8 cellular contexts compared by ENCODE assay signal in the genomic region with DNA sequence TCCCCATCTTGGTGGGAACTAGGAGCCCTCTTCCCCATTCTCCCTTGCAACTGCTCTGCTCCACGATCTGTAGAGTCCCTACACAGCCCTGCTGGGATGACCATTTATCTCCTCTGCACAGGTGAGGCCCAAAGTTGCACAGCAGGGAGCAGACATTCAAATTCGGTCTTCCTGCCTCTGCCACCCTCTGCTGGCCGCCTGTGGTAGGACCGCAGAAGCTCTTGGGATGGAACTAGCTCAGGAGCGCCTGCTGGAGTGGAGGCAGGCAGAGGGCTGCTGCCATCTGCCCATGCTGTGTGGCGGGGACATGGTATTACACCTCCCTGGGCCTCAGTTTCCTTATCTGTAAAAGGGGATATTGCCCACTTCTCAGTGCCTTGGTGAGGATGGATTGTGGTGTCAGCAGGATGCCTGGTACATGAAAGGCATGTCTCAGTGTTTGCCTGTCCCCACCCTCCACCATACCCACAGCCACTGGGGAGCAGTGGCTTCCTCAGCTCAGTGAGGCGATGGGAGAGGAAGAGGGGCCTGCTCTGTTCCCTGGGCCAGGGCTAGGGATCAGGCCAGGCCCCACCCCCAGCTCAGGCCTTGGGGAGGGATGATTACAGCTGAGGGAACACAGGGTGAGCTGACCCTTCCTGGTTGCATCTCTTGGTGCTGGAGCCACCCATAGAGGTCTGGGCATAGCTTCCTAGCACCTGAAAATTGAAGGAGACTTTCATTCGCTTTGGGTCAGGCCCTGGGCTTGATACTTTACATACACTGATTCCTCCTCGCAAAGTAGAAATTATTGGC. TPM values are rescaled to one million over a fixed set of nuclear protein-coding genes. Genes with fewer than 3 reads are reported as not detected.
DNase-seq lines count a peak whose midpoint lies in the region; ATAC-seq, FAIRE-seq and TF ChIP-seq lines count a peak whose summit lies in the region.

No MANE protein-coding gene starts in this region.

- H3K4me3 ChIP-seq in NT2/D1 (ENCODE audit: insufficient read length, low read depth) (no peak overlapping the region), endothelial cell of umbilical vein (replicated peaks in 1 of 3; ENCODE audit: insufficient read depth in 1 of 3, low read depth in 1 of 3, low read length in 3 of 3) (no peak overlapping the region)

- POLR2A ChIA-PET in CD4-positive, alpha-beta T cell (lab: Charles Lee): interaction anchor here (1.0 to 1.3 kb wide), 5 partner anchors 10 to 46 kb away, joined by 3 to 16 read pairs (median 4); a partner anchor contains a TSS
- POLR2A ChIA-PET in endothelial cell of umbilical vein (lab: Charles Lee): interaction anchor here (0.7 to 1.9 kb wide), 2 partner anchors 9 to 25 kb away, joined by 4 to 5 read pairs; a partner anchor contains a TSS

- peak; percentile 88 for FAIRE-seq in endothelial cell of umbilical vein (lab: Jason Lieb, UNC)

- peak; percentile 99 for ATAC-seq in CD4-positive, alpha-beta T cell (ENCODE audit: poor library complexity)
- peak; percentile 67 for ATAC-seq in GM19438 (IDR thresholded peaks at IDR 0.05; ENCODE audit: low read depth, unreplicated experiment)

- H3K9ac ChIP-seq in NT2/D1 (ENCODE audit: insufficient read length, low read depth) (no peak overlapping the region), endothelial cell of umbilical vein (replicated peaks; ENCODE audit: extremely low read depth, insufficient read depth, low read length) (no peak overlapping the region)

- peaks cover 5% of the 10 kb centered on the region for H3K4me1 Mint-ChIP-seq in CD4-positive, alpha-beta T cell (ENCODE audit: low read depth)

- no peaks in the 10 kb centered on the region for H3K79me2 ChIP-seq in endothelial cell of umbilical vein (ENCODE audit: control insufficient read depth, insufficient read depth, low read length)

- TF ChIP-seq CTCF in CD4-positive, alpha-beta T cell (IDR thresholded peaks at IDR 0.05): peak; percentile 89
- TF ChIP-seq CTCF in endothelial cell of umbilical vein (IDR thresholded peaks at IDR 0.05; ENCODE audit: extremely low read depth in 1 of 2, insufficient read depth in 1 of 2, low read depth in 1 of 2, low read length in 2 of 2): peak; percentile 84 to 91

- no peak overlapping the region for H3K27ac ChIP-seq in CD4-positive, alpha-beta T cell (ENCODE audit: low read depth, low read length)
- no peak overlapping the region for H3K27ac ChIP-seq in endothelial cell of umbilical vein (ENCODE audit: insufficient read depth, low read depth, low read length)

- no peaks in the 10 kb centered on the region for H3K36me3 Mint-ChIP-seq in CD4-positive, alpha-beta T cell (ENCODE audit: low read depth)

- TF ChIP-seq POLR2A in endothelial cell of umbilical vein (IDR thresholded peaks at IDR 0.05; ENCODE audit: low read depth, low read length): no peak

- CTCF ChIA-PET in CD4-positive, alpha-beta T cell (lab: Charles Lee): interaction anchor here (0.6 to 3.4 kb wide), 18 partner anchors 8 to 173 kb away, joined by 3 to 78 read pairs (median 4); a partner anchor contains a TSS
- CTCF ChIA-PET in endothelial cell of umbilical vein (lab: Charles Lee): interaction anchor here (0.6 to 7.3 kb wide), 39 partner anchors 10 to 528 kb away, joined by 3 to 316 read pairs (median 6); a partner anchor contains a TSS

- H3K4me1 ChIP-seq in NT2/D1 (ENCODE audit: insufficient read depth, insufficient read length) (peaks cover 10% of the 10 kb centered on the region), endothelial cell of umbilical vein (ENCODE audit: control insufficient read depth, extremely low read depth, insufficient read depth, low read length) (no peaks in the 10 kb centered on the region)

- dilution Hi-C loops in endothelial cell of umbilical vein (cut with MboI; ENCODE audit: extremely low pct_ligation_motif_present, low sequenced_read_pairs): no loop called here

- no peaks in the 10 kb centered on the region for H3K9me1 ChIP-seq in endothelial cell of umbilical vein (replicated peaks; ENCODE audit: control insufficient read depth, extremely low read depth, insufficient read depth, low read length)

- no peak overlapping the region for H3K27ac Mint-ChIP-seq in CD4-positive, alpha-beta T cell

- H3K4me2 ChIP-seq in endothelial cell of umbilical vein (ENCODE audit: insufficient read depth, low read length): no peak overlapping the region

- no peaks in the 10 kb centered on the region for H4K20me1 ChIP-seq in endothelial cell of umbilical vein (replicated peaks; ENCODE audit: control insufficient read depth, extremely low read depth, insufficient read depth, low read length)

- BruUV-seq in endothelial cell of umbilical vein (replicated peaks; lab: Mats Ljungman, UMichigan): no TSS peak

- intact Hi-C loops in CD4-positive, alpha-beta T cell (cut with DNase I, micrococcal nuclease): loop anchor here (1.0 to 5.0 kb wide), 7 partner anchors 25 to 359 kb away; a partner anchor contains a TSS
- intact Hi-C loops in endothelial cell of umbilical vein (cut with micrococcal nuclease): loop anchor here (1.0 to 5.0 kb wide), 4 partner anchors 18 to 169 kb away; a partner anchor contains a TSS

- H3K4me3 Mint-ChIP-seq in CD4-positive, alpha-beta T cell: no peak overlapping the region

- H3K9me3 Mint-ChIP-seq in CD4-positive, alpha-beta T cell: no peaks in the 10 kb centered on the region

- H3K27me3 ChIP-seq in CD4-positive, alpha-beta T cell (ENCODE audit: control insufficient read depth, insufficient read depth, low read length): no peaks in the 10 kb centered on the region
- H3K27me3 ChIP-seq in NT2/D1 (ENCODE audit: insufficient read depth, insufficient read length) (no peaks in the 10 kb centered on the region), endothelial cell of umbilical vein (ENCODE audit: control insufficient read depth in 2 of 2, insufficient read depth in 2 of 2, low read length in 2 of 2) (no peaks in the 10 kb centered on the region)

- no peaks in the 10 kb centered on the region for H3K36me3 ChIP-seq in NT2/D1 (ENCODE audit: insufficient read depth, insufficient read length, low read length)
- H3K36me3 ChIP-seq in endothelial cell of umbilical vein (ENCODE audit: control insufficient read depth in 2 of 2, extremely low read depth in 1 of 2, insufficient read depth in 2 of 2, low read length in 2 of 2): peaks cover 0 to 3% of the 10 kb centered on the region in 2 experiments

- H2AFZ ChIP-seq in endothelial cell of umbilical vein (ENCODE audit: low read depth, low read length): no peak overlapping the region

- DNase-seq in CD4-positive, alpha-beta T cell: peak; percentile 65 to 83 (median 74)
- DNase-seq in HT-29 (ENCODE audit: low spot score): peak; percentile 96
- peak; percentile 80 for DNase-seq in NT2/D1 (ENCODE audit: low read depth, low spot score)
- DNase-seq in activated CD8-positive, alpha-beta memory T cell treated with anti-CD3 and anti-CD28 coated beads, Interleukin-2, amount 50 U/mL, for 24 hours (ENCODE audit: extremely low read depth): peak; percentile 41
- peak; percentile 73 for DNase-seq in endothelial cell of umbilical vein (ENCODE audit: low read depth, low spot score)
- peak; percentile 86 for DNase-seq in mucosa of gallbladder (ENCODE audit: low spot score)
- DNase-seq in stimulated activated CD8-positive, alpha-beta memory T cell treated with anti-CD3 and anti-CD28 coated beads, Interleukin-7, amount 100 ng/mL, for 24 hours (ENCODE audit: low read depth): peak; percentile 57

- no peaks in the 10 kb centered on the region for H3K9me3 ChIP-seq in CD4-positive, alpha-beta T cell (ENCODE audit: control insufficient read depth, low read length)
- H3K9me3 ChIP-seq in NT2/D1 (ENCODE audit: insufficient read depth, low read length): no peaks in the 10 kb centered on the region
- H3K9me3 ChIP-seq in endothelial cell of umbilical vein (replicated peaks; ENCODE audit: control insufficient read depth, insufficient read depth, low read length): no peaks in the 10 kb centered on the region

- no peaks in the 10 kb centered on the region for H3K27me3 Mint-ChIP-seq in CD4-positive, alpha-beta T cell

RNA-seq across cellular contexts. Expression of a gene that starts 11.3 kb away (rescaled TPM):
- not detected for total RNA-seq in CD4-positive, alpha-beta T cell
- 2.8 TPM in 1 of 2 replicates, not detected in the other for total RNA-seq in HT-29 (2014; rRNA removed; shearing (Covaris generic))
- total RNA-seq in endothelial cell of umbilical vein: 0.76 and 0.80 TPM in 2 replicates
- 0.30 TPM in 1 of 2 replicates, not detected in the other for polyA plus RNA-seq in endothelial cell of umbilical vein
- polyA plus RNA-seq in endothelial cell of umbilical vein (2011; cell fraction: cytosol; rRNA removed): not detected in 2 replicates
- 0.91 TPM in 1 of 2 replicates, not detected in the other for polyA plus RNA-seq in endothelial cell of umbilical vein (2011; cell fraction: nucleus; rRNA removed)
- not detected in 2 replicates for polyA plus RNA-seq in endothelial cell of umbilical vein (2012)
- polyA minus RNA-seq in endothelial cell of umbilical vein: 1.6 TPM in 1 of 2 replicates, not detected in the other
- not detected for polyA minus RNA-seq in endothelial cell of umbilical vein (2011; cell fraction: cytosol; rRNA and poly(A)+ RNA removed)
- 1.3 and 2.8 TPM in 2 replicates for polyA minus RNA-seq in endothelial cell of umbilical vein (2011; cell fraction: nucleus; rRNA and poly(A)+ RNA removed)
- 10.4 TPM for total RNA-seq in mucosa of gallbladder

RNA-seq across cellular contexts. Expression of a gene that starts 24.6 kb away (rescaled TPM):
- 1 to 10 TPM; 5.1 to 6.9 TPM for total RNA-seq in CD4-positive, alpha-beta T cell
- total RNA-seq in HT-29 (2014; rRNA removed; shearing (Covaris generic)): 30.5 and 30.9 TPM in 2 replicates
- total RNA-seq in endothelial cell of umbilical vein (14.3 and 15.0 TPM in 2 replicates), mucosa of gallbladder (197 TPM)
- polyA plus RNA-seq in endothelial cell of umbilical vein: 16.6 and 17.0 TPM in 2 replicates
- 9.6 and 11.1 TPM in 2 replicates for polyA plus RNA-seq in endothelial cell of umbilical vein (2011; cell fraction: cytosol; rRNA removed)
- 36.2 and 38.8 TPM in 2 replicates for polyA plus RNA-seq in endothelial cell of umbilical vein (2011; cell fraction: nucleus; rRNA removed)
- 18.8 and 22.0 TPM in 2 replicates for polyA plus RNA-seq in endothelial cell of umbilical vein (2012)
- polyA minus RNA-seq in endothelial cell of umbilical vein: 10.2 and 11.7 TPM in 2 replicates
- not detected for polyA minus RNA-seq in endothelial cell of umbilical vein (2011; cell fraction: cytosol; rRNA and poly(A)+ RNA removed)
- 9.4 and 11.9 TPM in 2 replicates for polyA minus RNA-seq in endothelial cell of umbilical vein (2011; cell fraction: nucleus; rRNA and poly(A)+ RNA removed)

RNA-seq across cellular contexts. Expression of a gene that starts 36.7 kb away (rescaled TPM):
- total RNA-seq in CD4-positive, alpha-beta T cell: under 1 TPM; 0.61 to 0.63 TPM
- 1.9 and 2.3 TPM in 2 replicates for total RNA-seq in HT-29 (2014; rRNA removed; shearing (Covaris generic))
- 1.4 and 3.6 TPM in 2 replicates for total RNA-seq in endothelial cell of umbilical vein
- polyA plus RNA-seq in endothelial cell of umbilical vein: 1.1 and 1.3 TPM in 2 replicates
- 0.94 and 0.96 TPM in 2 replicates for polyA plus RNA-seq in endothelial cell of umbilical vein (2011; cell fraction: cytosol; rRNA removed)
- polyA plus RNA-seq in endothelial cell of umbilical vein (2011; cell fraction: nucleus; rRNA removed): 3.6 and 4.3 TPM in 2 replicates
- 0.20 and 0.29 TPM in 2 replicates for polyA plus RNA-seq in endothelial cell of umbilical vein (2012)
- 1.0 and 1.3 TPM in 2 replicates for polyA minus RNA-seq in endothelial cell of umbilical vein
- not detected for polyA minus RNA-seq in endothelial cell of umbilical vein (2011; cell fraction: cytosol; rRNA and poly(A)+ RNA removed)
- 1.4 and 1.9 TPM in 2 replicates for polyA minus RNA-seq in endothelial cell of umbilical vein (2011; cell fraction: nucleus; rRNA and poly(A)+ RNA removed)
- total RNA-seq in mucosa of gallbladder: 21.0 TPM

RNA-seq across cellular contexts. Expression of a gene that starts 57.1 kb away (rescaled TPM):
- not detected for total RNA-seq in CD4-positive, alpha-beta T cell
- total RNA-seq in HT-29 (2014; rRNA removed; shearing (Covaris generic)): 0.61 and 1.4 TPM in 2 replicates
- total RNA-seq in endothelial cell of umbilical vein (not detected in 2 replicates), mucosa of gallbladder (not detected)
- not detected in 2 replicates for polyA plus RNA-seq in endothelial cell of umbilical vein
- polyA plus RNA-seq in endothelial cell of umbilical vein (2011; cell fraction: cytosol; rRNA removed): not detected in 2 replicates
- not detected in 2 replicates for polyA plus RNA-seq in endothelial cell of umbilical vein (2011; cell fraction: nucleus; rRNA removed)
- polyA plus RNA-seq in endothelial cell of umbilical vein (2012): not detected in 2 replicates
- polyA minus RNA-seq in endothelial cell of umbilical vein: not detected in 2 replicates
- not detected for polyA minus RNA-seq in endothelial cell of umbilical vein (2011; cell fraction: cytosol; rRNA and poly(A)+ RNA removed)
- polyA minus RNA-seq in endothelial cell of umbilical vein (2011; cell fraction: nucleus; rRNA and poly(A)+ RNA removed): not detected in 2 replicates

Comparison
In these comparisons a context has a peak if more than half of its experiments do, and no peak if none do; other contexts are left out.
1. DNase-seq: peak in every context shown above with its lines; median percentile 96 in HT-29; 86 in mucosa of gallbladder; 80 in NT2/D1; 74 in CD4-positive, alpha-beta T cell; 73 in endothelial cell of umbilical vein; 57 in stimulated activated CD8-positive, alpha-beta memory T cell treated with anti-CD3 and anti-CD28 coated beads, Interleukin-7, amount 100 ng/mL, for 24 hours; 41 in activated CD8-positive, alpha-beta memory T cell treated with anti-CD3 and anti-CD28 coated beads, Interleukin-2, amount 50 U/mL, for 24 hours.